10 cellular contexts compared by ENCODE assay signal in the genomic region with DNA sequence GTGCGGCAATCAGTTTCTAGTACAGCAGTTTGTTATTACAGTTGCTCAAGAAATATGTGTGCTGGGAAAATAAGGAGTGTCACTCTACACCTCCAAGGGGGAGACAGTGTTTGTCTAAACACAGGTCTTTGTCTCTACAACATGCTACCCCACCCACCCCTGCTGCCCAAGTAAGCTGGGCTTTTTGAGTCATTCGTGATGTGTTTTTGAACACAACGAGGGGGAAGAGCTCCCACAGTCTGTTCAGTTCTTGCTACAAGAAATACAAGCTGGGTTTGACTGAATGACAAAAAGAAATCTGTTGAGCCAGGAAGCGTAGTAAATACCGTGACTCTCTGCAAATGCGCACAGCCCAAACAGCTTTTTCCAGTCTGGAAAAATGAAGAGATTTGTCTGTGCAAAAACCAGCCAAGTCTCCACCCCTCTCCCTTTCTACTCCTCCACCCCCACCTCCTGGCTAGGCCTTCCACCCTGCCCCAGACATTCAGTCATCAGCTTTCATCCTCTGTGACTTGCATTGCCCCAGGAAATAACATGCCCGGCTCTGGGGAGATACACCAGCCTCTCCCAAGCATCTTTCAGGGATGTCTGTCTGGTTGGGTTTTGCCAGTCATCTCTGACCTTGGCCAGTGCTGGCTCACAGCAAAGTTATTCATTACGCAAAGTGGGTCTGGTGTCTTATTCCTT. TPM values are rescaled to one million over a fixed set of nuclear protein-coding genes. Genes with fewer than 3 reads are reported as not detected.
A peak's percentile ranks its signal among the peaks of the same experiment; 100 is the strongest.
DNase-seq lines count a peak whose midpoint lies in the region; ATAC-seq and TF ChIP-seq lines count a peak whose summit lies in the region.
"Had no signal": no experiment of that assay in that cellular context is flagged by ENCODE, and none has a peak within 500 bp of the region (broad histone marks: within the 10 kb centered on the region; RNA-seq: fewer than 3 reads in every experiment).

No MANE protein-coding gene starts in this region.

- peaks cover 45% of the 10 kb centered on the region for H3K4me1 ChIP-seq in GM23338 (ENCODE audit: insufficient read depth)
- H3K4me1 ChIP-seq in skeletal muscle tissue (ENCODE audit: control insufficient read depth in 3 of 3, insufficient read depth in 3 of 3, low read length in 3 of 3), result peaks cover 35 to 51% (median 44%) of the 10 kb centered on the region in 3 donors

- H3K4me2 ChIP-seq in GM23338, result peak overlapping the region; percentile 41

- DNase-seq in GM23338 (ENCODE audit: low spot score), result no peak
- peak; percentile 83 for DNase-seq in astrocyte of the spinal cord (ENCODE audit: low read depth, low spot score)
- peak; percentile 97 for DNase-seq in islet precursor cell
- DNase-seq in NCI-H2107 treated with DMSO at 0.1 percent for 48 hours (lab: John Stamatoyannopoulos, UW; ENCODE audit: unreplicated experiment), result no peak
- no peak for DNase-seq in activated CD8-positive, alpha-beta T cell treated with anti-CD3 and anti-CD28 coated beads for 36 hours
- no peak for DNase-seq in activated naive CD4-positive, alpha-beta T cell treated with anti-CD3 and anti-CD28 coated beads, Interleukin-2, amount 10 ng/mL, durations not matched to agents 7 days and 5 days
- DNase-seq in DMS79 (lab: John Stamatoyannopoulos, UW), result no peak
- DNase-seq: stimulated activated naive CD8-positive, alpha-beta T cell treated with anti-CD3 and anti-CD28 coated beads, Interleukin-15, Interleukin-2, amounts not matched to agents 100 U/mL and 50 U/mL, for 24 hours had no signal

- H3K4me3 Mint-ChIP-seq in GM23338, result peak overlapping the region; percentile 33; the same call in 1 of the 3 replicates
- no peak overlapping the region for H3K4me3 Mint-ChIP-seq in activated CD8-positive, alpha-beta T cell treated with anti-CD3 and anti-CD28 coated beads for 36 hours
- H3K4me3 Mint-ChIP-seq in activated naive CD4-positive, alpha-beta T cell treated with anti-CD3 and anti-CD28 coated beads, Interleukin-2, amount 10 ng/mL, durations not matched to agents 7 days and 5 days, result no peak overlapping the region

- POLR2A ChIA-PET in activated CD8-positive, alpha-beta T cell treated with anti-CD3 and anti-CD28 coated beads for 36 hours (lab: Charles Lee), result no interaction called here

- H2AFZ ChIP-seq in GM23338, result no peak overlapping the region

- CTCF ChIA-PET in activated CD8-positive, alpha-beta T cell treated with anti-CD3 and anti-CD28 coated beads for 36 hours (lab: Charles Lee), result interaction anchor here (0.8 to 1.6 kb wide), 3 partner anchors 9 to 25 kb away, joined by 3 read pairs; partner anchors contain the start of gene CHD9
- CTCF ChIA-PET in activated naive CD4-positive, alpha-beta T cell treated with anti-CD3 and anti-CD28 coated beads, Interleukin-2, amount 10 ng/mL, durations not matched to agents 7 days and 5 days (lab: Charles Lee), result no interaction called here

- no peak overlapping the region for H3K9ac ChIP-seq in skeletal muscle tissue (ENCODE audit: low read depth in 1 of 3, low read length in 3 of 3)

- H3F3A ChIP-seq in GM23338 (replicated peaks; ENCODE audit: low read depth), result no peaks in the 10 kb centered on the region

- H3K27ac ChIP-seq in GM23338 (ENCODE audit: low read depth) (peak overlapping the region; percentile 47; the same call in 1 of the 2 replicates), skeletal muscle tissue (ENCODE audit: low read depth, low read length) (peak overlapping the region; percentile 80)

- peaks cover 12% of the 10 kb centered on the region for H3K9me3 Mint-ChIP-seq in GM23338
- H3K9me3 Mint-ChIP-seq in activated CD8-positive, alpha-beta T cell treated with anti-CD3 and anti-CD28 coated beads for 36 hours, result no peaks in the 10 kb centered on the region
- H3K9me3 Mint-ChIP-seq in activated naive CD4-positive, alpha-beta T cell treated with anti-CD3 and anti-CD28 coated beads, Interleukin-2, amount 10 ng/mL, durations not matched to agents 7 days and 5 days, result peaks cover 4% of the 10 kb centered on the region

- ATAC-seq in GM23338, result peak; percentile 62
- no peak for ATAC-seq in activated CD8-positive, alpha-beta T cell treated with anti-CD3 and anti-CD28 coated beads for 36 hours
- ATAC-seq: Panc1; stimulated activated naive CD8-positive, alpha-beta T cell treated with anti-CD3 and anti-CD28 coated beads, Interleukin-15, Interleukin-2, amounts not matched to agents 100 U/mL and 50 U/mL, for 24 hours had no signal

- peaks cover 22% of the 10 kb centered on the region for H3K36me3 Mint-ChIP-seq in GM23338 (ENCODE audit: low read depth)
- peaks cover 8% of the 10 kb centered on the region for H3K36me3 Mint-ChIP-seq in activated CD8-positive, alpha-beta T cell treated with anti-CD3 and anti-CD28 coated beads for 36 hours (ENCODE audit: low read depth)
- peaks cover 4% of the 10 kb centered on the region for H3K36me3 Mint-ChIP-seq in activated naive CD4-positive, alpha-beta T cell treated with anti-CD3 and anti-CD28 coated beads, Interleukin-2, amount 10 ng/mL, durations not matched to agents 7 days and 5 days

- H3K27me3 ChIP-seq in GM23338 (ENCODE audit: insufficient read depth) (no peaks in the 10 kb centered on the region), skeletal muscle tissue (ENCODE audit: control insufficient read depth in 3 of 3, insufficient read depth in 3 of 3, low read length in 3 of 3) (no peaks in the 10 kb centered on the region)

- in situ Hi-C loops in astrocyte of the spinal cord (cut with HindIII; ENCODE audit: low sequenced_read_pairs), result no loop called here

- H3K27me3 Mint-ChIP-seq in GM23338 (ENCODE audit: insufficient read depth, low read depth, poor library complexity), result peaks cover 8% of the 10 kb centered on the region
- no peaks in the 10 kb centered on the region for H3K27me3 Mint-ChIP-seq in activated CD8-positive, alpha-beta T cell treated with anti-CD3 and anti-CD28 coated beads for 36 hours
- H3K27me3 Mint-ChIP-seq in activated naive CD4-positive, alpha-beta T cell treated with anti-CD3 and anti-CD28 coated beads, Interleukin-2, amount 10 ng/mL, durations not matched to agents 7 days and 5 days, result peaks cover 4% of the 10 kb centered on the region

- peak overlapping the region; percentile 20 for H3K27ac Mint-ChIP-seq in GM23338
- no peak overlapping the region for H3K27ac Mint-ChIP-seq in activated CD8-positive, alpha-beta T cell treated with anti-CD3 and anti-CD28 coated beads for 36 hours
- H3K27ac Mint-ChIP-seq in activated naive CD4-positive, alpha-beta T cell treated with anti-CD3 and anti-CD28 coated beads, Interleukin-2, amount 10 ng/mL, durations not matched to agents 7 days and 5 days, result no peak overlapping the region

- intact Hi-C loops in activated CD8-positive, alpha-beta T cell treated with anti-CD3 and anti-CD28 coated beads for 36 hours (cut with micrococcal nuclease), result no loop called here

- H3K36me3 ChIP-seq in GM23338 (ENCODE audit: insufficient read depth) (peaks cover 5% of the 10 kb centered on the region; the same call in 1 of the 2 replicates), skeletal muscle tissue (ENCODE audit: control insufficient read depth in 3 of 3, insufficient read depth in 3 of 3, low read length in 3 of 3) (no peaks in the 10 kb centered on the region)

- peaks cover 38% of the 10 kb centered on the region for H3K79me2 ChIP-seq in GM23338 (replicated peaks; ENCODE audit: insufficient read depth)

- H4K20me1 ChIP-seq in GM23338 (replicated peaks; ENCODE audit: insufficient read depth), result no peaks in the 10 kb centered on the region

- H3K4me3 ChIP-seq in GM23338, result no peak overlapping the region
- H3K4me3 ChIP-seq in astrocyte of the spinal cord (ENCODE audit: low read depth, low read length), result no peak overlapping the region
- peak overlapping the region in 2 of 3 donors; percentile 5 to 29 for H3K4me3 ChIP-seq in skeletal muscle tissue (ENCODE audit: low read length in 3 of 3)

- H3K9me2 ChIP-seq in GM23338 (ENCODE audit: insufficient read depth), result 0 out of 2 replicates have a peak, but pooled peaks cover 10% of the 10 kb centered on the region

- TF ChIP-seq CTCF in GM23338 (conservative IDR thresholded peaks at IDR 0.05; ENCODE audit: low read depth in 2 of 2) (no peak), astrocyte of the spinal cord (IDR thresholded peaks at IDR 0.05; ENCODE audit: low read depth, low read length) (no peak)
- TF ChIP-seq CTCF in activated CD8-positive, alpha-beta T cell treated with anti-CD3 and anti-CD28 coated beads for 36 hours (IDR thresholded peaks at IDR 0.05), result no peak

- peaks cover 52% of the 10 kb centered on the region for H3K4me1 Mint-ChIP-seq in GM23338
- peaks cover 13% of the 10 kb centered on the region for H3K4me1 Mint-ChIP-seq in activated CD8-positive, alpha-beta T cell treated with anti-CD3 and anti-CD28 coated beads for 36 hours (ENCODE audit: low read depth)
- no peaks in the 10 kb centered on the region for H3K4me1 Mint-ChIP-seq in activated naive CD4-positive, alpha-beta T cell treated with anti-CD3 and anti-CD28 coated beads, Interleukin-2, amount 10 ng/mL, durations not matched to agents 7 days and 5 days

- no peaks in the 10 kb centered on the region for H3K9me3 ChIP-seq in skeletal muscle tissue (ENCODE audit: control insufficient read depth in 3 of 3, low read length in 3 of 3)

TF ChIP-seq in GM23338, 12 proteins besides CTCF, POLR2A, EP300 and RAD21 (continues in another document):
- TF ChIP-seq STAT1 (IDR thresholded peaks at IDR 0.05; ENCODE audit: unreplicated experiment) (no peak), ZNF331 (CRISPR knock-in tag; IDR thresholded peaks at IDR 0.05; ENCODE audit: low read depth) (no peak), JUNB (IDR thresholded peaks at IDR 0.05; ENCODE audit: unreplicated experiment) (no peak), NANOG (IDR thresholded peaks at IDR 0.05; ENCODE audit: borderline replicate concordance) (no peak)

RNA-seq across cellular contexts. Expression of gene CHD9, which starts 25.7 kb away (rescaled TPM):
- 18.8 and 21.9 TPM in 2 replicates for total RNA-seq in GM23338 (2014; rRNA removed; shearing (Covaris generic))
- polyA plus RNA-seq in GM23338 (2016; fragmentation: Nextera tagmentation; extraction: Ambion mirVana), result 32.4 and 46.6 TPM in 2 replicates
- total RNA-seq in skeletal muscle tissue, result 69.4 TPM
- 10 to 100 TPM; 13.8 to 16.3 TPM for total RNA-seq in activated CD8-positive, alpha-beta T cell treated with anti-CD3 and anti-CD28 coated beads for 36 hours

RNA-seq across cellular contexts. Expression of gene CHD9NB, which starts 27.8 kb away (rescaled TPM):
- total RNA-seq in GM23338 (2014; rRNA removed; shearing (Covaris generic)), result 4.2 and 4.5 TPM in 2 replicates
- 1.5 and 1.7 TPM in 2 replicates for polyA plus RNA-seq in GM23338 (2016; fragmentation: Nextera tagmentation; extraction: Ambion mirVana)
- total RNA-seq in skeletal muscle tissue, result 0.52 TPM
- total RNA-seq in activated CD8-positive, alpha-beta T cell treated with anti-CD3 and anti-CD28 coated beads for 36 hours, result under 1 TPM in 1 of 2 experiments, not detected in 1; 0.16 TPM

Comparison
In these comparisons a context has a peak if more than half of its experiments do, and no peak if none do; other contexts are left out.
1. DNase-seq: peak in astrocyte of the spinal cord (single experiment) and islet precursor cell (single experiment); none in GM23338 (single experiment), NCI-H2107 treated with DMSO at 0.1 percent for 48 hours (single experiment), activated CD8-positive, alpha-beta T cell treated with anti-CD3 and anti-CD28 coated beads for 36 hours (single experiment), activated naive CD4-positive, alpha-beta T cell treated with anti-CD3 and anti-CD28 coated beads, Interleukin-2, amount 10 ng/mL, durations not matched to agents 7 days and 5 days (single experiment) and DMS79 (single experiment).
2. H3K4me3 ChIP-seq: peak in skeletal muscle tissue (2 of 3); none in GM23338 (single experiment) and astrocyte of the spinal cord (single experiment).